In the genomic region with DNA sequence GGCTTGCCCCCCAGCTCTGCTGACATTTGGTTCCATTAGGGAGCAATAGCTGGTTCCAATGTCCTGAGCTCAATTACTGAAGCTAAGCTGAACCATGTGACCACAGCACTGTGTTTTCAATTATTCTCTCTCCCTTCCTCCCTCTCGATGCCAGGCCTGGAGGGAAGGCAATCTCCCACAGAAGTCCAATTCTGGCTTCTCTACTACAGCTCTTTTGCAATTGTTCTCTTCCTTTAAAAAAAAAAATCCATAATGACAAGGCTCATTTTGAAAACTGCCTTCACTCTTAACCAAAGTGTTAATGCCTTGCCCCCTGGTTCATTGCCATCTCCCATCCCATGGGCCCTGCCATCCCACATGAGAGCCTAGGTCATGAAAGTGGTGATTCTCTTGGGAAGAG, we compare ENCODE assay signal across 22 cellular contexts. TPM values are rescaled to one million over a fixed set of nuclear protein-coding genes. Genes with fewer than 3 reads are reported as not detected.
A peak's percentile ranks its signal among the peaks of the same experiment; 100 is the strongest.
DNase-seq lines count a peak whose midpoint lies in the region; ATAC-seq and TF ChIP-seq lines count a peak whose summit lies in the region.
"Had no signal": no experiment of that assay in that cellular context is flagged by ENCODE, and none has a peak within 500 bp of the region (broad histone marks: within the 10 kb centered on the region; RNA-seq: fewer than 3 reads in every experiment).

No MANE protein-coding gene starts in this region.

- TF ChIP-seq POLR2A in suprapubic skin (IDR thresholded peaks at IDR 0.05), result no peak

- peak; percentile 57 to 77 for ATAC-seq in right cardiac atrium
- ATAC-seq: CD8-positive, alpha-beta T cell; left colon; stimulated activated effector memory CD8-positive, alpha-beta T cell treated with anti-CD3 and anti-CD28 coated beads, Interleukin-12 subunit alpha, Interleukin-12 subunit beta, amount 100 ng/mL, for 72 hours had no signal

- no peaks in the 10 kb centered on the region for H3K36me3 ChIP-seq in suprapubic skin
- H3K36me3 ChIP-seq: thoracic aorta had no signal

- WGBS in right cardiac atrium, result 21% methylated on average over 1 of the region's 1 CpG
- WGBS in suprapubic skin, result 37% methylated on average over 1 of the region's 1 CpG

- no peaks in the 10 kb centered on the region for H3K27me3 ChIP-seq in right cardiac atrium (ENCODE audit: control insufficient read depth, insufficient read depth)
- H3K27me3 ChIP-seq in suprapubic skin, result no peaks in the 10 kb centered on the region

- intact Hi-C loops in right cardiac atrium (cut with DNase I), result no loop called here

- TF ChIP-seq EP300 in suprapubic skin (IDR thresholded peaks at IDR 0.05), result no peak

- peaks cover 14% of the 10 kb centered on the region for H3K4me1 ChIP-seq in right cardiac atrium (ENCODE audit: control insufficient read depth, insufficient read depth, low read length)
- peaks cover 54% of the 10 kb centered on the region for H3K4me1 ChIP-seq in suprapubic skin

- H3K9me3 ChIP-seq in right cardiac atrium (ENCODE audit: control insufficient read depth, low read length) (no peaks in the 10 kb centered on the region), suprapubic skin (no peaks in the 10 kb centered on the region)
- H3K9me3 ChIP-seq: thoracic aorta had no signal

- H3K4me3 ChIP-seq in fibroblast of mammary gland (ENCODE audit: control insufficient read depth, low read depth, low read length) (no peak overlapping the region), right cardiac atrium (ENCODE audit: low read length) (no peak overlapping the region), suprapubic skin (no peak overlapping the region)
- H3K4me3 ChIP-seq: thoracic aorta had no signal

- H3K27ac ChIP-seq in right cardiac atrium (ENCODE audit: low read length) (peak overlapping the region; percentile 84), suprapubic skin (peak overlapping the region; percentile 52)
- H3K27ac ChIP-seq: thoracic aorta had no signal

- DNase-seq in RPMI7951 (ENCODE audit: low read depth) (peak; percentile 47), fibroblast of mammary gland (ENCODE audit: low read depth) (peak; percentile 40), right cardiac atrium (peak; percentile 32 to 71 (median 63)), suprapubic skin (ENCODE audit: low spot score in 2 of 2) (no peak), middle frontal gyrus (ENCODE audit: extremely low spot score, low spot score) (no peak), COR-L47 (lab: John Stamatoyannopoulos, UW) (no peak), HuH-7 (ENCODE audit: low spot score) (no peak)
- DNase-seq in activated CD4-positive, alpha-beta T cell treated with anti-CD3 and anti-CD28 coated beads, Interleukin-2, amount 50 U/mL, for 4 hours, result no peak
- DNase-seq: activated CD4-positive, alpha-beta T cell treated with anti-CD3 and anti-CD28 coated beads for 1 hour; activated T-cell treated with anti-CD3 and anti-CD28 coated beads, Interleukin-2, amount 50 U/mL, for 1 hour; AML-193; CD8-positive, alpha-beta T cell; GF-D8; left colon; NCI-H1930; NCI-H226; NCI-H748 treated with DMSO at 0.1 percent for 48 hours; nephron progenitor cell; posterior cingulate gyrus; stimulated activated CD4-positive, alpha-beta T cell treated with anti-CD3 and anti-CD28 coated beads, Interleukin-2, amount 100 ng/mL, for 24 hours had no signal

- TF ChIP-seq CTCF in fibroblast of mammary gland (conservative IDR thresholded peaks at IDR 0.05; ENCODE audit: control insufficient read depth, insufficient read depth, low read depth, low read length) (no peak), suprapubic skin (IDR thresholded peaks at IDR 0.05) (no peak)

RNA-seq across cellular contexts. Expression of a gene that starts 24.8 kb away (rescaled TPM):
- 0.96 and 1.4 TPM in 2 replicates for total RNA-seq in RPMI7951 (2014; rRNA removed; shearing (Covaris generic))
- total RNA-seq in right cardiac atrium (1 to 10 TPM; 3.1 to 5.1 (median 4.1) TPM), suprapubic skin (10 to 100 TPM in 2 of 4 donors, 1 to 10 TPM in 2; 8.2 to 19.9 (median 13.7) TPM)
- polyA plus RNA-seq in right cardiac atrium, result 4.7 TPM

Comparison
In these comparisons a context has a peak if more than half of its experiments do, and no peak if none do; other contexts are left out.
1. DNase-seq: peak in RPMI7951 (single experiment), fibroblast of mammary gland (single experiment) and right cardiac atrium (3 of 3); none in suprapubic skin (0 of 2), activated CD4-positive, alpha-beta T cell treated with anti-CD3 and anti-CD28 coated beads, Interleukin-2, amount 50 U/mL, for 4 hours (0 of 2), middle frontal gyrus (single experiment), COR-L47 (single experiment) and HuH-7 (single experiment).